Comparison of ENCODE assay signal across 1 cellular context in genomic region chr16:70253291-70254094, GRCh38.
TF ChIP-seq lines count a peak whose summit lies in the region.

No MANE protein-coding gene starts in this region.

TF ChIP-seq in GM12878, 131 proteins besides CTCF, POLR2A, EP300 and RAD21 (continued from another document):
- TF ChIP-seq IRF5 (IDR thresholded peaks at IDR 0.05; ENCODE audit: borderline replicate concordance) = no peak
- no peak for TF ChIP-seq RELB (IDR thresholded peaks at IDR 0.05; ENCODE audit: low read depth)
- no peak for TF ChIP-seq BCL11A (IDR thresholded peaks at IDR 0.05; ENCODE audit: low read depth, low read length)
- TF ChIP-seq RB1 (IDR thresholded peaks at IDR 0.05; ENCODE audit: borderline replicate concordance) = no peak
- TF ChIP-seq LARP7 (IDR thresholded peaks at IDR 0.05) = no peak
